In genomic region chr9:127714020-127714835, GRCh38 we compare ENCODE assay signal across 10 cellular contexts. TPM values are rescaled to one million over a fixed set of nuclear protein-coding genes. Genes with fewer than 3 reads are reported as not detected.
DNase-seq lines count a peak whose midpoint lies in the region; ATAC-seq, FAIRE-seq and TF ChIP-seq lines count a peak whose summit lies in the region.
"Had no signal": no experiment of that assay in that cellular context is flagged by ENCODE, and none has a peak within 500 bp of the region (broad histone marks: within the 10 kb centered on the region; RNA-seq: fewer than 3 reads in every experiment).

No MANE protein-coding gene starts in this region.

- TF ChIP-seq CTCF in OCI-LY3 (IDR thresholded peaks at IDR 0.05; ENCODE audit: low read depth, low read length) (no peak), endothelial cell of umbilical vein (IDR thresholded peaks at IDR 0.05; ENCODE audit: extremely low read depth in 1 of 2, insufficient read depth in 1 of 2, low read depth in 1 of 2, low read length in 2 of 2) (no peak)

- intact Hi-C loops in endothelial cell of umbilical vein (cut with micrococcal nuclease) (no loop called here), posterior vena cava (cut with DNase I) (loop anchor here in 1 of 2 donors (5.0 kb wide), 1 partner anchor 282 kb away; no protein-coding TSS in a partner anchor)

- H4K20me1 ChIP-seq in OCI-LY3 (ENCODE audit: insufficient read depth, low read length) (no peaks in the 10 kb centered on the region; the same call in 1 of the 2 replicates), endothelial cell of umbilical vein (replicated peaks; ENCODE audit: control insufficient read depth, extremely low read depth, insufficient read depth, low read length) (no peaks in the 10 kb centered on the region)

- no peaks in the 10 kb centered on the region for H3K27me3 ChIP-seq in CD8-positive, alpha-beta memory T cell (ENCODE audit: insufficient read depth, low read length, poor library complexity, severe bottlenecking)
- H3K27me3 ChIP-seq in OCI-LY3 (ENCODE audit: low read depth, low read length), result no peaks in the 10 kb centered on the region
- H3K27me3 ChIP-seq in endothelial cell of umbilical vein (ENCODE audit: control insufficient read depth in 2 of 2, insufficient read depth in 2 of 2, low read length in 2 of 2), result no peaks in the 10 kb centered on the region

- no peaks in the 10 kb centered on the region for H3K9me3 ChIP-seq in CD8-positive, alpha-beta memory T cell (ENCODE audit: low read length)
- H3K9me3 ChIP-seq in OCI-LY3 (ENCODE audit: insufficient read depth, low read length) (no peaks in the 10 kb centered on the region), endothelial cell of umbilical vein (replicated peaks; ENCODE audit: control insufficient read depth, insufficient read depth, low read length) (no peaks in the 10 kb centered on the region)

- H3K9me3 Mint-ChIP-seq in CD8-positive, alpha-beta memory T cell, result no peaks in the 10 kb centered on the region

- H3K4me2 ChIP-seq in OCI-LY3 (ENCODE audit: low read length) (peak overlapping the region; percentile 94), endothelial cell of umbilical vein (ENCODE audit: insufficient read depth, low read length) (peak overlapping the region; percentile 48)

- H3K36me3 ChIP-seq in CD8-positive, alpha-beta memory T cell (ENCODE audit: insufficient read depth, low read length), result no peaks in the 10 kb centered on the region
- H3K36me3 ChIP-seq in OCI-LY3 (replicated peaks; ENCODE audit: low read depth, low read length) (no peaks in the 10 kb centered on the region), endothelial cell of umbilical vein (ENCODE audit: control insufficient read depth in 2 of 2, extremely low read depth in 1 of 2, insufficient read depth in 2 of 2, low read length in 2 of 2) (no peaks in the 10 kb centered on the region)

- TF ChIP-seq POLR2A in endothelial cell of umbilical vein (IDR thresholded peaks at IDR 0.05; ENCODE audit: low read depth, low read length), result no peak

- ATAC-seq in GM21576 (IDR thresholded peaks at IDR 0.05; ENCODE audit: unreplicated experiment), result no peak
- no peak for ATAC-seq in GM21360 (IDR thresholded peaks at IDR 0.05; ENCODE audit: unreplicated experiment)

- peak overlapping the region; percentile 74 to 91 (median 81) for H3K4me3 Mint-ChIP-seq in CD8-positive, alpha-beta memory T cell

- H3K27me3 Mint-ChIP-seq in CD8-positive, alpha-beta memory T cell, result peaks cover 0 to 5% of the 10 kb centered on the region in 2 donors

- no peaks in the 10 kb centered on the region for H3K9me1 ChIP-seq in endothelial cell of umbilical vein (replicated peaks; ENCODE audit: control insufficient read depth, extremely low read depth, insufficient read depth, low read length)

- POLR2A ChIA-PET in CD8-positive, alpha-beta memory T cell (lab: Charles Lee), result interaction anchor here (1.3 kb wide), 1 partner anchor 191 kb away, joined by 4 read pairs; no protein-coding TSS in a partner anchor
- POLR2A ChIA-PET in endothelial cell of umbilical vein (lab: Charles Lee), result no interaction called here

- DNase-seq in CD8-positive, alpha-beta memory T cell, result peak in 1 of 5 donors; percentile 46
- DNase-seq in endothelial cell of umbilical vein (ENCODE audit: low read depth, low spot score), result no peak
- peak; percentile 55 for DNase-seq in posterior vena cava (ENCODE audit: low spot score)
- no peak for DNase-seq in ecto neural progenitor cell (ENCODE audit: low spot score)
- no peak for DNase-seq in MV-4-11 (lab: John Stamatoyannopoulos, UW)
- DNase-seq: amygdala, NCI-H1436 treated with DMSO at 0.1 percent for 48 hours had no signal

- dilution Hi-C loops in endothelial cell of umbilical vein (cut with MboI; ENCODE audit: extremely low pct_ligation_motif_present, low sequenced_read_pairs), result no loop called here

- BruUV-seq in endothelial cell of umbilical vein (replicated peaks; lab: Mats Ljungman, UMichigan), result no TSS peak

- CTCF ChIA-PET in CD8-positive, alpha-beta memory T cell (lab: Charles Lee), result interaction anchor here (1.3 to 3.4 kb wide), 4 partner anchors 16 to 125 kb away, joined by 4 to 29 read pairs (median 6); partner anchors contain the start of genes STXBP1 and TOR2A
- CTCF ChIA-PET in endothelial cell of umbilical vein (lab: Charles Lee), result interaction anchor here (0.9 to 3.3 kb wide), 7 partner anchors 9 to 188 kb away, joined by 3 to 30 read pairs (median 3); partner anchors contain the start of gene TOR2A

- H2AFZ ChIP-seq in OCI-LY3 (ENCODE audit: low read depth, low read length), result no peak overlapping the region
- no peak overlapping the region for H2AFZ ChIP-seq in endothelial cell of umbilical vein (ENCODE audit: low read depth, low read length)

- peak overlapping the region; percentile 13 to 84 (median 56) for H3K27ac Mint-ChIP-seq in CD8-positive, alpha-beta memory T cell

- H3K79me2 ChIP-seq in OCI-LY3 (ENCODE audit: low read length), result no peaks in the 10 kb centered on the region
- peaks cover 5% of the 10 kb centered on the region for H3K79me2 ChIP-seq in endothelial cell of umbilical vein (ENCODE audit: control insufficient read depth, insufficient read depth, low read length)

- peaks cover 0 to 7% (median 1%) of the 10 kb centered on the region in 3 donors for H3K36me3 Mint-ChIP-seq in CD8-positive, alpha-beta memory T cell

- peaks cover 31% of the 10 kb centered on the region for H3K4me1 ChIP-seq in CD8-positive, alpha-beta memory T cell (ENCODE audit: insufficient read depth, low read length)
- H3K4me1 ChIP-seq in OCI-LY3 (ENCODE audit: low read length) (peaks cover 8% of the 10 kb centered on the region), endothelial cell of umbilical vein (ENCODE audit: control insufficient read depth, extremely low read depth, insufficient read depth, low read length) (peaks cover 5% of the 10 kb centered on the region)

- peak overlapping the region; percentile 15 for H3K4me3 ChIP-seq in CD8-positive, alpha-beta memory T cell (ENCODE audit: low read length)
- H3K4me3 ChIP-seq in OCI-LY3 (ENCODE audit: low read length), result peak overlapping the region; percentile 64
- H3K4me3 ChIP-seq in endothelial cell of umbilical vein (replicated peaks in 1 of 3; ENCODE audit: insufficient read depth in 1 of 3, low read depth in 1 of 3, low read length in 3 of 3), result peak overlapping the region in 1 of 3 experiments; percentile 85

- H3K27ac ChIP-seq in CD8-positive, alpha-beta memory T cell (ENCODE audit: low read depth, low read length), result no peak overlapping the region
- no peak overlapping the region for H3K27ac ChIP-seq in OCI-LY3 (ENCODE audit: low read length)
- no peak overlapping the region for H3K27ac ChIP-seq in endothelial cell of umbilical vein (ENCODE audit: insufficient read depth, low read depth, low read length)

- H3K9ac ChIP-seq in OCI-LY3 (ENCODE audit: low read length) (peak overlapping the region; percentile 19; the same call in 1 of the 2 replicates), endothelial cell of umbilical vein (replicated peaks; ENCODE audit: extremely low read depth, insufficient read depth, low read length) (no peak overlapping the region)

- H3K4me1 Mint-ChIP-seq in CD8-positive, alpha-beta memory T cell, result peaks cover 36 to 47% (median 37%) of the 10 kb centered on the region in 3 donors

- FAIRE-seq in endothelial cell of umbilical vein (lab: Jason Lieb, UNC), result no peak

RNA-seq across cellular contexts. Expression of gene PTRH1, which starts 1.2 kb away (rescaled TPM):
- total RNA-seq in CD8-positive, alpha-beta memory T cell, result 10 to 100 TPM; 34.4 to 35.9 TPM
- 40.7 TPM for polyA plus RNA-seq in CD8-positive, alpha-beta memory T cell
- total RNA-seq in endothelial cell of umbilical vein (19.6 and 25.1 TPM in 2 replicates), posterior vena cava (1 to 10 TPM; 8.7 to 9.1 TPM)
- 52.2 and 73.6 TPM in 2 replicates for polyA plus RNA-seq in endothelial cell of umbilical vein
- polyA plus RNA-seq in endothelial cell of umbilical vein (2011; cell fraction: cytosol; rRNA removed), result 23.6 and 31.1 TPM in 2 replicates
- polyA plus RNA-seq in endothelial cell of umbilical vein (2011; cell fraction: nucleus; rRNA removed), result 12.7 and 14.7 TPM in 2 replicates
- polyA plus RNA-seq in endothelial cell of umbilical vein (2012), result 19.6 and 42.8 TPM in 2 replicates
- polyA minus RNA-seq in endothelial cell of umbilical vein, result 7.6 and 9.2 TPM in 2 replicates
- 21.4 TPM for polyA minus RNA-seq in endothelial cell of umbilical vein (2011; cell fraction: cytosol; rRNA and poly(A)+ RNA removed)
- polyA minus RNA-seq in endothelial cell of umbilical vein (2011; cell fraction: nucleus; rRNA and poly(A)+ RNA removed), result 4.9 and 11.2 TPM in 2 replicates

RNA-seq across cellular contexts. Expression of gene TTC16, which starts 1.7 kb away (rescaled TPM):
- 1 to 10 TPM; 1.6 to 1.8 TPM for total RNA-seq in CD8-positive, alpha-beta memory T cell
- polyA plus RNA-seq in CD8-positive, alpha-beta memory T cell, result 7.1 TPM
- total RNA-seq in endothelial cell of umbilical vein (not detected in 2 replicates), posterior vena cava (under 1 TPM; 0.09 to 0.14 TPM)
- not detected in 2 replicates for polyA plus RNA-seq in endothelial cell of umbilical vein
- polyA plus RNA-seq in endothelial cell of umbilical vein (2011; cell fraction: cytosol; rRNA removed), result not detected in 2 replicates
- polyA plus RNA-seq in endothelial cell of umbilical vein (2011; cell fraction: nucleus; rRNA removed), result 0.05 TPM in 1 of 2 replicates, not detected in the other
- not detected in 2 replicates for polyA plus RNA-seq in endothelial cell of umbilical vein (2012)
- not detected in 2 replicates for polyA minus RNA-seq in endothelial cell of umbilical vein
- polyA minus RNA-seq in endothelial cell of umbilical vein (2011; cell fraction: cytosol; rRNA and poly(A)+ RNA removed), result 0.31 TPM
- not detected in 2 replicates for polyA minus RNA-seq in endothelial cell of umbilical vein (2011; cell fraction: nucleus; rRNA and poly(A)+ RNA removed)

RNA-seq across cellular contexts. Expression of gene CFAP157, which starts 7.4 kb away (rescaled TPM):
- not detected for total RNA-seq in CD8-positive, alpha-beta memory T cell
- polyA plus RNA-seq in CD8-positive, alpha-beta memory T cell, result 0.33 TPM
- total RNA-seq in endothelial cell of umbilical vein (not detected in 2 replicates), posterior vena cava (under 1 TPM; 0.14 TPM)
- polyA plus RNA-seq in endothelial cell of umbilical vein, result 0.03 TPM in 1 of 2 replicates, not detected in the other
- 0.04 TPM in 1 of 2 replicates, not detected in the other for polyA plus RNA-seq in endothelial cell of umbilical vein (2011; cell fraction: cytosol; rRNA removed)
- polyA plus RNA-seq in endothelial cell of umbilical vein (2011; cell fraction: nucleus; rRNA removed), result 0.22 and 0.32 TPM in 2 replicates
- 1.2 and 1.5 TPM in 2 replicates for polyA plus RNA-seq in endothelial cell of umbilical vein (2012)
- polyA minus RNA-seq in endothelial cell of umbilical vein, result 0.15 TPM in 1 of 2 replicates, not detected in the other
- polyA minus RNA-seq in endothelial cell of umbilical vein (2011; cell fraction: cytosol; rRNA and poly(A)+ RNA removed), result not detected
- not detected in 2 replicates for polyA minus RNA-seq in endothelial cell of umbilical vein (2011; cell fraction: nucleus; rRNA and poly(A)+ RNA removed)

RNA-seq across cellular contexts. Expression of gene TOR2A, which starts 20.9 kb away (rescaled TPM):
- total RNA-seq in CD8-positive, alpha-beta memory T cell, result 10 to 100 TPM; 30.7 to 33.7 TPM
- 37.0 TPM for polyA plus RNA-seq in CD8-positive, alpha-beta memory T cell
- total RNA-seq in endothelial cell of umbilical vein (17.1 and 19.3 TPM in 2 replicates), posterior vena cava (1 to 10 TPM; 4.9 to 8.2 TPM)
- 23.9 and 28.8 TPM in 2 replicates for polyA plus RNA-seq in endothelial cell of umbilical vein
- polyA plus RNA-seq in endothelial cell of umbilical vein (2011; cell fraction: cytosol; rRNA removed), result 18.4 and 25.3 TPM in 2 replicates
- 16.0 and 18.0 TPM in 2 replicates for polyA plus RNA-seq in endothelial cell of umbilical vein (2011; cell fraction: nucleus; rRNA removed)
- 11.3 and 18.5 TPM in 2 replicates for polyA plus RNA-seq in endothelial cell of umbilical vein (2012)
- polyA minus RNA-seq in endothelial cell of umbilical vein, result 5.2 and 5.8 TPM in 2 replicates
- polyA minus RNA-seq in endothelial cell of umbilical vein (2011; cell fraction: cytosol; rRNA and poly(A)+ RNA removed), result 16.5 TPM
- polyA minus RNA-seq in endothelial cell of umbilical vein (2011; cell fraction: nucleus; rRNA and poly(A)+ RNA removed), result 5.1 and 7.3 TPM in 2 replicates
